Comparison of ENCODE assay signal across 18 cellular contexts in genomic region chr12:50699940-50700339, GRCh38.
DNase-seq lines count a peak whose midpoint lies in the region.
"Had no signal": no experiment of that assay in that cellular context is flagged by ENCODE, and none has a peak within 500 bp of the region (broad histone marks: within the 10 kb centered on the region; RNA-seq: fewer than 3 reads in every experiment).

No MANE protein-coding gene starts in this region.

- no peaks in the 10 kb centered on the region for H3K4me1 ChIP-seq in effector memory CD4-positive, alpha-beta T cell (ENCODE audit: control insufficient read depth, insufficient read depth, low read length, poor library complexity, severe bottlenecking)
- H3K4me1 ChIP-seq: SJCRH30 had no signal

- peaks cover 43% of the 10 kb centered on the region for H3K36me3 Mint-ChIP-seq in T-helper 2 cell treated with Interferon-gamma antibody and Interleukin-4, amounts not matched to agents 5 μg/mL and 100 μg/mL, for 36 hours (ENCODE audit: low read depth)

- H3K9me3 ChIP-seq in effector memory CD4-positive, alpha-beta T cell (ENCODE audit: control insufficient read depth, low read length) = no peaks in the 10 kb centered on the region
- H3K9me3 ChIP-seq: SJCRH30 had no signal

- no peak overlapping the region for H3K4me3 ChIP-seq in effector memory CD4-positive, alpha-beta T cell (ENCODE audit: insufficient read depth, low read depth, low read length, poor library complexity, severe bottlenecking)
- H3K4me3 ChIP-seq: GM12878, GM23338, PC-9, SJCRH30 had no signal

- no peaks in the 10 kb centered on the region for H3K9me3 Mint-ChIP-seq in T-helper 2 cell treated with Interferon-gamma antibody and Interleukin-4, amounts not matched to agents 5 μg/mL and 100 μg/mL, for 36 hours
- H3K9me3 Mint-ChIP-seq: GM23338 had no signal

- H3K36me3 ChIP-seq in effector memory CD4-positive, alpha-beta T cell (ENCODE audit: control insufficient read depth, insufficient read depth, low read length) = peaks cover 56% of the 10 kb centered on the region

- no peak overlapping the region for H3K4me3 Mint-ChIP-seq in T-helper 2 cell treated with Interferon-gamma antibody and Interleukin-4, amounts not matched to agents 5 μg/mL and 100 μg/mL, for 36 hours
- H3K4me3 Mint-ChIP-seq: GM23338 had no signal

- no peaks in the 10 kb centered on the region for H3K4me1 Mint-ChIP-seq in T-helper 2 cell treated with Interferon-gamma antibody and Interleukin-4, amounts not matched to agents 5 μg/mL and 100 μg/mL, for 36 hours (ENCODE audit: low read depth)
- H3K4me1 Mint-ChIP-seq: GM23338 had no signal

- H3K27me3 Mint-ChIP-seq in T-helper 2 cell treated with Interferon-gamma antibody and Interleukin-4, amounts not matched to agents 5 μg/mL and 100 μg/mL, for 36 hours (ENCODE audit: low read depth) = no peaks in the 10 kb centered on the region

- H3K27ac Mint-ChIP-seq in T-helper 2 cell treated with Interferon-gamma antibody and Interleukin-4, amounts not matched to agents 5 μg/mL and 100 μg/mL, for 36 hours = no peak overlapping the region
- H3K27ac Mint-ChIP-seq: GM23338 had no signal

- no peak overlapping the region for H3K27ac ChIP-seq in effector memory CD4-positive, alpha-beta T cell (ENCODE audit: insufficient read depth, low read length, poor library complexity, severe bottlenecking)
- H3K27ac ChIP-seq: PC-9, SJCRH30 had no signal

- DNase-seq in NCI-H2107 (lab: John Stamatoyannopoulos, UW) (peak; percentile 9), NCI-H2107 treated with DMSO at 0.1 percent for 48 hours (lab: John Stamatoyannopoulos, UW; ENCODE audit: unreplicated experiment) (no peak), NCI-H1105 treated with DMSO at 0.1 percent for 48 hours (lab: John Stamatoyannopoulos, UW) (peak; percentile 57), NCI-H748 treated with DMSO at 0.1 percent for 48 hours (lab: John Stamatoyannopoulos, UW) (peak; percentile 47), smooth muscle cell of the brain vasculature (ENCODE audit: low read depth, low spot score) (peak; percentile 17)
- no peak for DNase-seq in T-helper 2 cell treated with Interferon-gamma antibody and Interleukin-4, amounts not matched to agents 5 μg/mL and 100 μg/mL, for 36 hours (ENCODE audit: low spot score)
- no peak for DNase-seq in effector memory CD4-positive, alpha-beta T cell
- DNase-seq: ACHN, HCEC 1CT, MM.1S, NCI-H1092, NCI-H2081 treated with DMSO at 0.1 percent for 48 hours, NCI-H446 treated with DMSO at 0.1 percent for 48 hours, NCI-H774, PC-9, SJCRH30 had no signal

- no peaks in the 10 kb centered on the region for H3K27me3 ChIP-seq in effector memory CD4-positive, alpha-beta T cell (replicated peaks; ENCODE audit: control insufficient read depth, insufficient read depth, low read length, poor library complexity, severe bottlenecking)
- H3K27me3 ChIP-seq: SJCRH30 had no signal

Comparison
In these comparisons a context has a peak if more than half of its experiments do, and no peak if none do; other contexts are left out.
1. DNase-seq: peak in NCI-H2107 (single experiment), NCI-H1105 treated with DMSO at 0.1 percent for 48 hours (single experiment), NCI-H748 treated with DMSO at 0.1 percent for 48 hours (single experiment) and smooth muscle cell of the brain vasculature (single experiment); none in NCI-H2107 treated with DMSO at 0.1 percent for 48 hours (single experiment), T-helper 2 cell treated with Interferon-gamma antibody and Interleukin-4, amounts not matched to agents 5 μg/mL and 100 μg/mL, for 36 hours (single experiment) and effector memory CD4-positive, alpha-beta T cell (0 of 3).